ENCODE assay signal across 8 cellular contexts in the genomic region with DNA sequence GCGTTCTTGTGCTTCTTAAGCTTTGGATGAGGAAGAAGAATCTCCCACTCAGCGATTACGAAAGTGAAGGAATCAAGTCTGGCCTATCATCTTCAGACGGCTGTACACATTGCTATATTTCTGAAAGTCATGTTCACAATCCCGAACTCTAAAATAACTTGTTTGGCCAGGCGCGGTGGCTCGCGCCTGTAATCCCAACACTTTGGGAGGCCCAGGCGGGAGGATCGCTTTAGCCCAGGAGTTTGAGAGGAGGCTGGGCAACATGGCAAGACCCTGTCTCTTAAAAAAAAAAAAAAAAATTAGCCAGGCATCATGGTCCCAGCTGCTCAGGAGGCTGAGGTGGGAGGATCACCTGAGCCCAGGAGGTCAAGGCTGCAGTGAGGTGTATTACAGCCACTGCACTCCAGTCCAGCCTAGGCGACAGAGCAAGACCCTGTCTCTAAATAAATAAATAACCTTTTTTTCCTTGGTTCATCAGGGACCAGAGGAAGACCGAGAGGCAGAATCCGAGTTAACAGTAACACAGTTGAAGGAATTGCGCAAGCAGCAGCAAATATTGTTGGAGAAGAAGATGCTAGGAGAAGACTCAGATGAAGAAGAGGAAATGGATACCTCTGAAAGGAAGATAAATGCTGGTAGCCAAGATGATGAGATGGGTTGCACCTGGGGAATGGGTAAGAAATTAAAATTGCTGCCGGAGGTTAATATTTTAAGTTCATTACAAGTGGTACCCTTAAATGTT. TPM values are rescaled to one million over a fixed set of nuclear protein-coding genes. Genes with fewer than 3 reads are reported as not detected.
A peak's percentile ranks its signal among the peaks of the same experiment; 100 is the strongest.
DNase-seq lines count a peak whose midpoint lies in the region; ATAC-seq and TF ChIP-seq lines count a peak whose summit lies in the region.

No MANE protein-coding gene starts in this region.

- peaks cover 0 to 2% of the 10 kb centered on the region in 2 donors for H3K36me3 ChIP-seq in aorta (ENCODE audit: control insufficient read depth in 1 of 2, insufficient read depth in 2 of 2, low read length in 1 of 2)

- peak overlapping the region; percentile 99 for H3K4me3 Mint-ChIP-seq in stimulated activated naive CD8-positive, alpha-beta T cell treated with anti-CD3 and anti-CD28 coated beads, Interleukin-15, Interleukin-2, amounts not matched to agents 100 ng/mL and 50 ng/mL, for 24 hours
- H3K4me3 Mint-ChIP-seq in brain (peak overlapping the region; percentile 98 to 100 (median 99)), mesothelial cell of epicardium (peak overlapping the region; percentile 98)

- H3K4me3 ChIP-seq in aorta (ENCODE audit: low read length in 2 of 2) (peak overlapping the region; percentile 73 to 79), lower leg skin (ENCODE audit: low read depth, poor library complexity, severe bottlenecking) (no peak overlapping the region)

- no peak for ATAC-seq in stimulated activated naive CD8-positive, alpha-beta T cell treated with anti-CD3 and anti-CD28 coated beads, Interleukin-15, Interleukin-2, amounts not matched to agents 100 U/mL and 50 U/mL, for 24 hours
- ATAC-seq in aorta (ENCODE audit: low FRiP score) (no peak), HG03460 (IDR thresholded peaks at IDR 0.05; ENCODE audit: unreplicated experiment) (no peak)

- H3K9me3 ChIP-seq in aorta (ENCODE audit: control insufficient read depth, low read length) = no peaks in the 10 kb centered on the region

- WGBS in aorta, 2 donors = 80 to 83% methylated on average over 16 of the region's 16 CpGs
- WGBS in lower leg skin, 2 donors = 83 to 84% methylated on average over 16 of the region's 16 CpGs

- peaks cover 51% of the 10 kb centered on the region for H3K4me1 Mint-ChIP-seq in stimulated activated naive CD8-positive, alpha-beta T cell treated with anti-CD3 and anti-CD28 coated beads, Interleukin-15, Interleukin-2, amounts not matched to agents 100 ng/mL and 50 ng/mL, for 24 hours (ENCODE audit: low read depth)
- peaks cover 63% of the 10 kb centered on the region for H3K4me1 Mint-ChIP-seq in brain
- H3K4me1 Mint-ChIP-seq in mesothelial cell of epicardium = peaks cover 32% of the 10 kb centered on the region

- no peak for TF ChIP-seq POLR2A in lower leg skin (IDR thresholded peaks at IDR 0.05)

- H3K4me1 ChIP-seq in aorta (ENCODE audit: control insufficient read depth in 1 of 2, insufficient read depth in 2 of 2, low read length in 2 of 2) = peaks cover 0 to 3% of the 10 kb centered on the region in 2 donors

- no peak for TF ChIP-seq CTCF in brain (conservative IDR thresholded peaks at IDR 0.05)
- TF ChIP-seq CTCF in mesothelial cell of epicardium (IDR thresholded peaks at IDR 0.05; ENCODE audit: unreplicated experiment) = no peak
- TF ChIP-seq CTCF in lower leg skin (IDR thresholded peaks at IDR 0.05) = no peak

- H3K9me3 Mint-ChIP-seq in stimulated activated naive CD8-positive, alpha-beta T cell treated with anti-CD3 and anti-CD28 coated beads, Interleukin-15, Interleukin-2, amounts not matched to agents 100 ng/mL and 50 ng/mL, for 24 hours = no peaks in the 10 kb centered on the region
- H3K9me3 Mint-ChIP-seq in brain (peaks cover 0 to 3% (median 0%) of the 10 kb centered on the region in 5 experiments), mesothelial cell of epicardium (no peaks in the 10 kb centered on the region)

- DNase-seq in stimulated activated naive CD8-positive, alpha-beta T cell treated with anti-CD3 and anti-CD28 coated beads, Interleukin-15, Interleukin-2, amounts not matched to agents 100 U/mL and 50 U/mL, for 24 hours = no peak
- DNase-seq in mesothelial cell of epicardium (ENCODE audit: low spot score in 2 of 2, unreplicated experiment in 2 of 2) = no peak
- no peak for DNase-seq in aorta
- no peak for DNase-seq in lower leg skin (ENCODE audit: low spot score in 2 of 2)
- DNase-seq in C1 segment of cervical spinal cord (lab: John Stamatoyannopoulos, UW) = no peak

- no peaks in the 10 kb centered on the region for H3K27me3 Mint-ChIP-seq in stimulated activated naive CD8-positive, alpha-beta T cell treated with anti-CD3 and anti-CD28 coated beads, Interleukin-15, Interleukin-2, amounts not matched to agents 100 ng/mL and 50 ng/mL, for 24 hours
- H3K27me3 Mint-ChIP-seq in brain = peaks cover 8% of the 10 kb centered on the region
- H3K27me3 Mint-ChIP-seq in mesothelial cell of epicardium (ENCODE audit: low read depth) = no peaks in the 10 kb centered on the region

- H3K27me3 ChIP-seq in aorta (ENCODE audit: control insufficient read depth in 1 of 2, insufficient read depth in 2 of 2, low read length in 1 of 2) = no peaks in the 10 kb centered on the region

- H3K27ac ChIP-seq in aorta (ENCODE audit: low read depth in 1 of 2, low read length in 2 of 2) = no peak overlapping the region

- peaks cover 46% of the 10 kb centered on the region for H3K36me3 Mint-ChIP-seq in stimulated activated naive CD8-positive, alpha-beta T cell treated with anti-CD3 and anti-CD28 coated beads, Interleukin-15, Interleukin-2, amounts not matched to agents 100 ng/mL and 50 ng/mL, for 24 hours (ENCODE audit: low read depth)
- H3K36me3 Mint-ChIP-seq in brain = peaks cover 63% of the 10 kb centered on the region
- peaks cover 29% of the 10 kb centered on the region for H3K36me3 Mint-ChIP-seq in mesothelial cell of epicardium

- intact Hi-C loops in aorta (cut with DNase I) (no loop called here), lower leg skin (cut with DNase I; ENCODE audit: low total_unique reads) (no loop called here)

- H3K27ac Mint-ChIP-seq in stimulated activated naive CD8-positive, alpha-beta T cell treated with anti-CD3 and anti-CD28 coated beads, Interleukin-15, Interleukin-2, amounts not matched to agents 100 ng/mL and 50 ng/mL, for 24 hours = peak overlapping the region; percentile 78
- H3K27ac Mint-ChIP-seq in brain (peak overlapping the region; percentile 63 to 100 (median 82)), mesothelial cell of epicardium (peak overlapping the region; percentile 48)

RNA-seq across cellular contexts. Expression of gene SLC4A1AP, which starts 1.1 kb away (rescaled TPM):
- polyA plus RNA-seq in brain (ENCODE audit: insufficient read depth, low read depth, low replicate concordance) (19.9 TPM), aorta (10 to 100 TPM; 10.3 to 16.1 TPM)
- total RNA-seq in mesothelial cell of epicardium (18.8 to 20.0 TPM (median 19.1 TPM) in 3 replicates), aorta (10 to 100 TPM; 17.8 to 19.7 TPM), lower leg skin (10 to 100 TPM; 15.6 to 25.0 (median 22.1) TPM)

RNA-seq across cellular contexts. Expression of gene SUPT7L, which starts 1.4 kb away (rescaled TPM):
- polyA plus RNA-seq in brain (ENCODE audit: insufficient read depth, low read depth, low replicate concordance) (24.6 TPM), aorta (10 to 100 TPM in 1 of 2 donors, 1 to 10 TPM in 1; 9.4 to 45.5 TPM)
- total RNA-seq in mesothelial cell of epicardium (40.6 to 42.6 TPM (median 41.2 TPM) in 3 replicates), aorta (10 to 100 TPM; 25.2 to 32.1 TPM), lower leg skin (10 to 100 TPM in 3 of 4 donors, 1 to 10 TPM in 1; 9.7 to 16.9 (median 14.9) TPM)

RNA-seq across cellular contexts. Expression of gene GPN1, which starts 35.9 kb away (rescaled TPM):
- polyA plus RNA-seq in brain (ENCODE audit: insufficient read depth, low read depth, low replicate concordance) (32.6 TPM), aorta (10 to 100 TPM; 20.5 to 24.8 TPM)
- total RNA-seq in mesothelial cell of epicardium (32.4 to 36.7 TPM (median 36.3 TPM) in 3 replicates), aorta (10 to 100 TPM; 16.4 to 21.9 TPM), lower leg skin (10 to 100 TPM; 15.3 to 23.2 (median 21.2) TPM)

RNA-seq across cellular contexts. Expression of gene CCDC121, which starts 36.0 kb away (rescaled TPM):
- polyA plus RNA-seq in brain (ENCODE audit: insufficient read depth, low read depth, low replicate concordance) = 3.0 TPM
- total RNA-seq in mesothelial cell of epicardium = 4.6 to 5.2 TPM (median 4.9 TPM) in 3 replicates
- 1 to 10 TPM; 2.2 to 3.6 TPM for total RNA-seq in aorta
- 1 to 10 TPM; 2.4 to 4.5 TPM for polyA plus RNA-seq in aorta
- 1 to 10 TPM; 2.0 to 6.2 (median 4.6) TPM for total RNA-seq in lower leg skin
